In genomic region chr1:110548381-110548780, GRCh38 we compare ENCODE assay signal across 9 cellular contexts. TPM values are rescaled to one million over a fixed set of nuclear protein-coding genes. Genes with fewer than 3 reads are reported as not detected.
DNase-seq lines count a peak whose midpoint lies in the region; ATAC-seq and TF ChIP-seq lines count a peak whose summit lies in the region.
"Had no signal": no experiment of that assay in that cellular context is flagged by ENCODE, and none has a peak within 500 bp of the region (broad histone marks: within the 10 kb centered on the region; RNA-seq: fewer than 3 reads in every experiment).

No MANE protein-coding gene starts in this region.

- no peaks in the 10 kb centered on the region for H3K36me3 Mint-ChIP-seq in nephron progenitor cell (ENCODE audit: low read depth)
- no peaks in the 10 kb centered on the region for H3K36me3 Mint-ChIP-seq in activated naive CD4-positive, alpha-beta T cell treated with anti-CD3 and anti-CD28 coated beads for 36 hours (ENCODE audit: low read depth)

- H4K20me1 ChIP-seq in Loucy (ENCODE audit: insufficient read depth, low read length, poor library complexity, severe bottlenecking) = no peaks in the 10 kb centered on the region

- in situ Hi-C loops in astrocyte of the spinal cord (cut with HindIII; ENCODE audit: low sequenced_read_pairs) = no loop called here

- H3K4me3 ChIP-seq in Loucy (ENCODE audit: low read length, poor library complexity, severe bottlenecking) (no peak overlapping the region), astrocyte of the spinal cord (ENCODE audit: low read depth, low read length) (no peak overlapping the region)

- no peak for ATAC-seq in HG03175 (IDR thresholded peaks at IDR 0.05; ENCODE audit: unreplicated experiment)
- ATAC-seq in GM19395 (IDR thresholded peaks at IDR 0.05; ENCODE audit: unreplicated experiment) = no peak

- H3K4me1 Mint-ChIP-seq in nephron progenitor cell = no peaks in the 10 kb centered on the region
- no peaks in the 10 kb centered on the region for H3K4me1 Mint-ChIP-seq in activated naive CD4-positive, alpha-beta T cell treated with anti-CD3 and anti-CD28 coated beads for 36 hours (ENCODE audit: low read depth)

- intact Hi-C loops in activated naive CD4-positive, alpha-beta T cell treated with anti-CD3 and anti-CD28 coated beads for 36 hours (cut with micrococcal nuclease) = no loop called here

- DNase-seq in ELF-1 (ENCODE audit: low read depth, low spot score) (peak; percentile 47), astrocyte of the spinal cord (ENCODE audit: low read depth, low spot score) (no peak), nephron progenitor cell (peak; percentile 39), retina (no peak)
- no peak for DNase-seq in activated naive CD4-positive, alpha-beta T cell treated with anti-CD3 and anti-CD28 coated beads for 36 hours

- no peak overlapping the region for H3K27ac Mint-ChIP-seq in nephron progenitor cell
- no peak overlapping the region for H3K27ac Mint-ChIP-seq in activated naive CD4-positive, alpha-beta T cell treated with anti-CD3 and anti-CD28 coated beads for 36 hours

- no peaks in the 10 kb centered on the region for H3F3A ChIP-seq in Loucy (ENCODE audit: low read depth)

- H3K79me2 ChIP-seq in Loucy (ENCODE audit: insufficient read depth, low read length) = no peaks in the 10 kb centered on the region

- CTCF ChIA-PET in activated naive CD4-positive, alpha-beta T cell treated with anti-CD3 and anti-CD28 coated beads for 36 hours (lab: Charles Lee) = interaction anchor here (0.9 to 1.8 kb wide), 4 partner anchors 25 to 238 kb away, joined by 3 to 4 read pairs (median 4); no protein-coding TSS in a partner anchor

- H3K9me3 Mint-ChIP-seq in nephron progenitor cell = no peaks in the 10 kb centered on the region
- H3K9me3 Mint-ChIP-seq in activated naive CD4-positive, alpha-beta T cell treated with anti-CD3 and anti-CD28 coated beads for 36 hours = no peaks in the 10 kb centered on the region

- H3K4me1 ChIP-seq in Loucy (ENCODE audit: insufficient read depth, low read length, poor library complexity, severe bottlenecking) = no peaks in the 10 kb centered on the region

- H3K36me3 ChIP-seq in Loucy (ENCODE audit: insufficient read depth, low read length) = no peaks in the 10 kb centered on the region
- H3K36me3 ChIP-seq: neutrophil had no signal

- H3K4me3 Mint-ChIP-seq in nephron progenitor cell = no peak overlapping the region
- H3K4me3 Mint-ChIP-seq in activated naive CD4-positive, alpha-beta T cell treated with anti-CD3 and anti-CD28 coated beads for 36 hours = no peak overlapping the region

- no peaks in the 10 kb centered on the region for H3K27me3 ChIP-seq in Loucy (ENCODE audit: insufficient read depth, low read length, poor library complexity, severe bottlenecking)

- H3K9ac ChIP-seq in Loucy (ENCODE audit: low read depth, low read length, poor library complexity, severe bottlenecking) = no peak overlapping the region

- TF ChIP-seq CTCF in Loucy (conservative IDR thresholded peaks at IDR 0.05; ENCODE audit: low read length) (peak; percentile 66), astrocyte of the spinal cord (IDR thresholded peaks at IDR 0.05; ENCODE audit: low read depth, low read length) (peak; percentile 33), nephron progenitor cell (IDR thresholded peaks at IDR 0.05) (peak; percentile 67)

- no peaks in the 10 kb centered on the region for H3K9me3 ChIP-seq in Loucy (ENCODE audit: insufficient read depth, low read depth, low read length)
- H3K9me3 ChIP-seq: neutrophil had no signal

- peaks cover 60% of the 10 kb centered on the region for H3K27me3 Mint-ChIP-seq in nephron progenitor cell (ENCODE audit: low read depth, poor library complexity)
- peaks cover 10% of the 10 kb centered on the region for H3K27me3 Mint-ChIP-seq in activated naive CD4-positive, alpha-beta T cell treated with anti-CD3 and anti-CD28 coated beads for 36 hours (ENCODE audit: low read depth)

- no peak overlapping the region for H2AFZ ChIP-seq in Loucy (ENCODE audit: low read length)

- H3K4me2 ChIP-seq in Loucy (ENCODE audit: low read depth, low read length, poor library complexity, severe bottlenecking) = no peak overlapping the region

- H3K9me2 ChIP-seq in Loucy (replicated peaks; ENCODE audit: low read depth, low read length) = no peaks in the 10 kb centered on the region

RNA-seq across cellular contexts. Expression of gene KCNA10, which starts 29.4 kb away (rescaled TPM):
- not detected for total RNA-seq in activated naive CD4-positive, alpha-beta T cell treated with anti-CD3 and anti-CD28 coated beads for 36 hours

RNA-seq across cellular contexts. Expression of gene KCNA2, which starts 57.8 kb away (rescaled TPM):
- under 1 TPM; 0.19 to 0.64 TPM for total RNA-seq in activated naive CD4-positive, alpha-beta T cell treated with anti-CD3 and anti-CD28 coated beads for 36 hours

Comparison
In these comparisons a context has a peak if more than half of its experiments do, and no peak if none do; other contexts are left out.
1. DNase-seq: peak in ELF-1 (single experiment) and nephron progenitor cell (single experiment); none in astrocyte of the spinal cord (single experiment), activated naive CD4-positive, alpha-beta T cell treated with anti-CD3 and anti-CD28 coated beads for 36 hours (single experiment) and retina (single experiment).
2. Peak in every context shown above with its lines, with median percentiles within 50 percentile points of each other: CTCF ChIP-seq.